ENCODE assay signal across 8 cellular contexts in the genomic region with DNA sequence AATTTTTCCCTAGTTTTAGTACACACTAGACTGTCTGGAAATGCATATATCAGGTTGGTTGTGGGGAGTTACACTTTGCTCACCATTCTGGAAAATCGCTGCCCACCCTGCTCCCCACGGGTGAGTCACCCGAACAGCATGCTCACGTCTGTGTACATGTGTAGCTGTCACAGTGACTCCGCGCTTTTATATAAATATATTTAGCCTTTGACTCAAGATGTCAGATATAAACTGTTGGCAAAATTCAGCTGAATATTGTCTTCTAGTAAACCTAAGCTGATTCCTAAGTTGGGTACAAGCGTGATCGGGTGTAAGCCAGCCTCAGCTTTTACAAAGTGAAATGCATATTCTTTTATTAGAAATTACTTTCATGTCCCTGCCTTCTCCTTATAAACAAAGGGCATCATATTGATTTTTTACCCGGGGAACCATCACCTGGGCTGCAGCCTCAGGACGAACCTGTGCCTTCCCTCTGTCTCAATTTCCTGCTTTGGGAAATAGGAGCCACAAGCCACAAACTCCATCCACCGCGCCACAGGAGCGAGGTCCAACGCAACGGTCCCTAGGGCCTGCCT. TPM values are rescaled to one million over a fixed set of nuclear protein-coding genes. Genes with fewer than 3 reads are reported as not detected.
DNase-seq lines count a peak whose midpoint lies in the region; ATAC-seq and TF ChIP-seq lines count a peak whose summit lies in the region.

No MANE protein-coding gene starts in this region.

- no peak for ATAC-seq in GM21367 (IDR thresholded peaks at IDR 0.05; ENCODE audit: unreplicated experiment)

- intact Hi-C loops in adrenal gland (cut with DNase I): loop anchor here in 1 of 2 donors (5.0 kb wide), 2 partner anchors 63 to 73 kb away; no protein-coding TSS in a partner anchor

- H3K4me1 ChIP-seq in adrenal gland (replicated peaks in 1 of 2) (peaks cover 19 to 51% of the 10 kb centered on the region in 2 donors), thymus (ENCODE audit: control insufficient read depth, insufficient read depth, low read length) (peaks cover 20% of the 10 kb centered on the region)

- DNase-seq in AG10803 (ENCODE audit: low read depth): peak; percentile 68
- peak; percentile 53 for DNase-seq in HT-29 (ENCODE audit: low spot score)
- DNase-seq in adrenal gland: peak in 6 of 7 donors; percentile 21 to 63 (median 37)
- DNase-seq in SIG-M5 treated with dmso at 0.1 percent for 504 hours (lab: John Stamatoyannopoulos, UW; ENCODE audit: unreplicated experiment): no peak
- no peak for DNase-seq in middle frontal gyrus (ENCODE audit: extremely low spot score, low spot score)

- H3K9me3 ChIP-seq in adrenal gland (replicated peaks in 1 of 3) (no peaks in the 10 kb centered on the region), thymus (ENCODE audit: control insufficient read depth) (no peaks in the 10 kb centered on the region)

- H3K27ac ChIP-seq in adrenal gland (peak overlapping the region in 4 of 5 donors; percentile 99 to 100 (median 100)), layer of hippocampus (ENCODE audit: low read depth, low read length) (peak overlapping the region; percentile 96), thymus (ENCODE audit: low read depth) (peak overlapping the region; percentile 44)

- H3K27me3 ChIP-seq in adrenal gland: no peaks in the 10 kb centered on the region
- no peaks in the 10 kb centered on the region for H3K27me3 ChIP-seq in layer of hippocampus (ENCODE audit: control insufficient read depth, insufficient read depth, low read length)
- no peaks in the 10 kb centered on the region for H3K27me3 ChIP-seq in thymus (ENCODE audit: control insufficient read depth, insufficient read depth)

- no peak for TF ChIP-seq POLR2A in adrenal gland (IDR thresholded peaks at IDR 0.05)

- H3K4me3 ChIP-seq in AG10803 (ENCODE audit: low read length) (peak overlapping the region; percentile 94), adrenal gland (peak overlapping the region in 2 of 4 donors; percentile 80 to 99), thymus (ENCODE audit: low read length) (peak overlapping the region; percentile 93)

- WGBS in adrenal gland, 4 donors: 23 to 28% (median 25%) methylated on average over 15 of the region's 15 CpGs
- 33% methylated on average over 15 of the region's 15 CpGs for WGBS in thymus

- H3K36me3 ChIP-seq in adrenal gland (replicated peaks in 1 of 2): no peaks in the 10 kb centered on the region
- peaks cover 8% of the 10 kb centered on the region for H3K36me3 ChIP-seq in thymus (ENCODE audit: control insufficient read depth, insufficient read depth)

- TF ChIP-seq CTCF in AG10803 (conservative IDR thresholded peaks at IDR 0.05; ENCODE audit: low read length) (no peak), adrenal gland (IDR thresholded peaks at IDR 0.05) (no peak)

RNA-seq across cellular contexts. Expression of gene SDCBP2, which starts 4.3 kb away (rescaled TPM):
- 19.1 and 22.4 TPM in 2 replicates for total RNA-seq in HT-29 (2014; rRNA removed; shearing (Covaris generic))
- total RNA-seq in adrenal gland: 1 to 10 TPM in 6 of 8 donors, under 1 TPM in 2; 0.43 to 7.6 (median 2.3) TPM
- polyA plus RNA-seq in adrenal gland: 1 to 10 TPM; 2.4 to 3.8 (median 3.0) TPM
- 8.6 TPM for polyA plus RNA-seq in thymus

RNA-seq across cellular contexts. Expression of gene SNPH, which starts 58.6 kb away (rescaled TPM):
- total RNA-seq in HT-29 (2014; rRNA removed; shearing (Covaris generic)): 0.13 and 0.36 TPM in 2 replicates
- total RNA-seq in adrenal gland: 10 to 100 TPM in 2 of 8 donors, 1 to 10 TPM in 6; 3.3 to 18.9 (median 6.7) TPM
- 10 to 100 TPM in 1 of 3 donors, 1 to 10 TPM in 2; 2.1 to 12.8 (median 4.2) TPM for polyA plus RNA-seq in adrenal gland
- 2.2 TPM for polyA plus RNA-seq in thymus

Comparison
In these comparisons a context has a peak if more than half of its experiments do, and no peak if none do; other contexts are left out.
1. DNase-seq: peak in AG10803 (single experiment), HT-29 (single experiment) and adrenal gland (6 of 7); none in SIG-M5 treated with dmso at 0.1 percent for 504 hours (single experiment) and middle frontal gyrus (single experiment).
2. H3K27ac ChIP-seq: peak in every context shown above with its lines; median percentile 100 in adrenal gland; 96 in layer of hippocampus; 44 in thymus.